In the genomic region with DNA sequence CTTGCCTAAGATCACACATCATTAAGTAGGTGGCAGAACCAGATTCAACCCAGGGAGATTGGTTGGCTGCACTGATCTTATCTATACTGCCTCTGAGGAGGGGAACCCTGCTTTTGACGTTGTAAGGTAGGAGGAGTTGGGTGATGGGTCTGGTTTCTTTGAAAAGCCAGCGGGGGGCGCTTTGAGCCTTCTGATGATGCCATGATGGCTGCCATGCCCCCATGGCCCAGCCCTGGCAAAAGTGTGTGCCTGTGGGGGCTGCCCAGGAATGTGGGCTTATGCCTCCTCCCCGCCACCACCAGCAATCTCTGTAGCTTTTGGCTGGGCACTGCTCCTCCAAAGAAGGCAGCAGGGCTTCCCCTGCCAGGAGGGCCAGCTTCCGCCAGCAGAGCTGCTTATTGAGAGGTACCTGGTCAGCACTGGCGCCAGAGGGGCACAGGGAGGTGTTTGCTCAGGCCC, we compare ENCODE assay signal across 9 cellular contexts.
A peak's percentile ranks its signal among the peaks of the same experiment; 100 is the strongest.
DNase-seq lines count a peak whose midpoint lies in the region; ATAC-seq and TF ChIP-seq lines count a peak whose summit lies in the region.
"Had no signal": no experiment of that assay in that cellular context is flagged by ENCODE, and none has a peak within 500 bp of the region (broad histone marks: within the 10 kb centered on the region; RNA-seq: fewer than 3 reads in every experiment).

No MANE protein-coding gene starts in this region.

- H3K56ac ChIP-seq in mesendoderm (ENCODE audit: low read length) = no peak overlapping the region

- H3K18ac ChIP-seq in mesendoderm (ENCODE audit: low read length) = no peak overlapping the region

- no peaks in the 10 kb centered on the region for H3K27me3 ChIP-seq in mesendoderm (ENCODE audit: insufficient read depth, low read length, poor library complexity)

- intact Hi-C loops in activated CD4-positive, alpha-beta memory T cell treated with anti-CD3 and anti-CD28 coated beads for 36 hours (cut with micrococcal nuclease) = loop anchor here (1.0 kb wide), 1 partner anchor 320 kb away; no protein-coding TSS in a partner anchor

- no peaks in the 10 kb centered on the region for H3K27me3 Mint-ChIP-seq in activated CD4-positive, alpha-beta memory T cell treated with anti-CD3 and anti-CD28 coated beads for 36 hours

- no peaks in the 10 kb centered on the region for H3K9me3 Mint-ChIP-seq in activated CD4-positive, alpha-beta memory T cell treated with anti-CD3 and anti-CD28 coated beads for 36 hours

- H3K4ac ChIP-seq in mesendoderm (ENCODE audit: low read depth, low read length) = no peak overlapping the region

- H2BK15ac ChIP-seq in mesendoderm (replicated peaks; ENCODE audit: low read depth) = no peak overlapping the region

- H3K79me1 ChIP-seq in mesendoderm (ENCODE audit: low read length) = no peaks in the 10 kb centered on the region

- CTCF ChIA-PET in HEK293T (lab: Yijun Ruan, JAX) = no interaction called here
- CTCF ChIA-PET in activated CD4-positive, alpha-beta memory T cell treated with anti-CD3 and anti-CD28 coated beads for 36 hours (lab: Charles Lee) = interaction anchor here (1.7 kb wide), 1 partner anchor 352 kb away, joined by 6 read pairs; no protein-coding TSS in a partner anchor

- H3K27ac ChIP-seq in mesendoderm (ENCODE audit: low read depth, low read length) = no peak overlapping the region

- H3K4me3 Mint-ChIP-seq in activated CD4-positive, alpha-beta memory T cell treated with anti-CD3 and anti-CD28 coated beads for 36 hours = no peak overlapping the region

- whole genome bisulfite sequencing in mesendoderm (ENCODE audit: extremely low coverage, insufficient coverage, low lambda C conversion rate) = no CpG with 5 or more reads among the region's 6 CpGs

- H2AK5ac ChIP-seq in mesendoderm (ENCODE audit: low read length) = no peak overlapping the region

- H3K23ac ChIP-seq in mesendoderm (ENCODE audit: low read length) = no peak overlapping the region

- no peak overlapping the region for H3K27ac Mint-ChIP-seq in activated CD4-positive, alpha-beta memory T cell treated with anti-CD3 and anti-CD28 coated beads for 36 hours

- H4K5ac ChIP-seq in mesendoderm (ENCODE audit: low read length) = no peak overlapping the region

- H2BK5ac ChIP-seq in mesendoderm (ENCODE audit: low read length) = no peak overlapping the region

- no peak overlapping the region for H3K4me2 ChIP-seq in mesendoderm (ENCODE audit: low read length)

- H3K4me3 ChIP-seq in mesendoderm (ENCODE audit: low read length) = no peak overlapping the region

- H3K4me1 Mint-ChIP-seq in activated CD4-positive, alpha-beta memory T cell treated with anti-CD3 and anti-CD28 coated beads for 36 hours (ENCODE audit: low read depth) = peaks cover 69% of the 10 kb centered on the region

- DNase-seq in NCI-H524 (lab: John Stamatoyannopoulos, UW) (peak; percentile 8 to 31), NCI-H524 treated with DMSO at 0.1 percent for 48 hours (lab: John Stamatoyannopoulos, UW) (no peak), HEK293T (ENCODE audit: extremely low spot score) (peak; percentile 31), mesendoderm (peak; percentile 88), DMS153 treated with DMSO at 0.1 percent for 48 hours (lab: John Stamatoyannopoulos, UW; ENCODE audit: unreplicated experiment) (no peak)
- DNase-seq in activated CD4-positive, alpha-beta memory T cell treated with anti-CD3 and anti-CD28 coated beads for 36 hours = peak; percentile 58
- DNase-seq: NCI-H2029 treated with DMSO at 0.1 percent for 48 hours had no signal

- H4K8ac ChIP-seq in mesendoderm (ENCODE audit: low read depth, low read length) = no peak overlapping the region

- H2BK120ac ChIP-seq in mesendoderm (ENCODE audit: low read depth, low read length) = no peak overlapping the region

- no peak overlapping the region for H3K9ac ChIP-seq in mesendoderm (ENCODE audit: low read length)

- H3K4me1 ChIP-seq in mesendoderm (ENCODE audit: control insufficient read depth, low read depth, low read length) = peaks cover 10% of the 10 kb centered on the region

- ATAC-seq in HG02588 (IDR thresholded peaks at IDR 0.05; ENCODE audit: unreplicated experiment) (no peak), GM19328 (IDR thresholded peaks at IDR 0.05; ENCODE audit: unreplicated experiment) (no peak)

- H3K36me3 ChIP-seq in mesendoderm (ENCODE audit: control insufficient read depth, insufficient read depth, low read length) = no peaks in the 10 kb centered on the region

- H3K36me3 Mint-ChIP-seq in activated CD4-positive, alpha-beta memory T cell treated with anti-CD3 and anti-CD28 coated beads for 36 hours = no peaks in the 10 kb centered on the region

- POLR2A ChIA-PET in HEK293T (lab: Yijun Ruan, JAX) = no interaction called here
- POLR2A ChIA-PET in activated CD4-positive, alpha-beta memory T cell treated with anti-CD3 and anti-CD28 coated beads for 36 hours (lab: Charles Lee) = no interaction called here

- no peaks in the 10 kb centered on the region for H3K79me2 ChIP-seq in mesendoderm (ENCODE audit: control insufficient read depth, insufficient read depth, low read length)

TF ChIP-seq in HEK293T, 16 proteins besides CTCF, POLR2A, EP300 and RAD21:
- TF ChIP-seq FOXA1 (IDR thresholded peaks at IDR 0.05) (no peak), NFRKB (IDR thresholded peaks at IDR 0.05) (no peak), BHLHE40 (IDR thresholded peaks at IDR 0.05; ENCODE audit: borderline replicate concordance) (no peak), LEF1 (IDR thresholded peaks at IDR 0.05; ENCODE audit: borderline replicate concordance) (no peak), FOXK2 (IDR thresholded peaks at IDR 0.05) (no peak), ARNT (IDR thresholded peaks at IDR 0.05) (no peak), L3MBTL2 (conservative IDR thresholded peaks at IDR 0.05) (no peak), ZNF384 (IDR thresholded peaks at IDR 0.05) (no peak), SUZ12 (IDR thresholded peaks at IDR 0.05) (no peak)
TF ChIP-seq in HEK293T: peak in this region for 0.

Comparison
In these comparisons a context has a peak if more than half of its experiments do, and no peak if none do; other contexts are left out.
1. DNase-seq: peak in NCI-H524 (2 of 2), HEK293T (single experiment), activated CD4-positive, alpha-beta memory T cell treated with anti-CD3 and anti-CD28 coated beads for 36 hours (single experiment) and mesendoderm (single experiment); none in NCI-H524 treated with DMSO at 0.1 percent for 48 hours (single experiment) and DMS153 treated with DMSO at 0.1 percent for 48 hours (single experiment).